Comparison of ENCODE assay signal across 15 cellular contexts in the genomic region with DNA sequence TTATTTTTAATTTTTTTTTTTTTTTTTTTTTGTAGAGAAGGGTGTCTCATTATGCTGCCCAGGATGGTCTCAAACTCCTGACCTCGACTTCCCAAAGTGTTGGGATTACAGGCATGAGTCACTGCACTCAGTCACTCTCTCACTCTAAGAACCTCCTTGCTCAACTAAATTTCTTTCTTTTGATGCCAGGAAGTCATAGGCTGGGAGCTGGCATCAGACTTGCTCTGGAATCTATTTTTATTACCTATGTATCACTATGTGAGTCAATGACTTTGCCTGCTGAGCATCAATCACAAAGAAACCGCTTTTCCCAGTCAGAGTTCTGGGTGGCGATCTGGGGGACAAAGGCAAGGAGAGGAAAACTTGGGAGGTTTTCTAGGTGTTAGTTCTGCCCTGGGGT. TPM values are rescaled to one million over a fixed set of nuclear protein-coding genes. Genes with fewer than 3 reads are reported as not detected.
DNase-seq lines count a peak whose midpoint lies in the region; ATAC-seq and TF ChIP-seq lines count a peak whose summit lies in the region.
"Had no signal": no experiment of that assay in that cellular context is flagged by ENCODE, and none has a peak within 500 bp of the region (broad histone marks: within the 10 kb centered on the region; RNA-seq: fewer than 3 reads in every experiment).

No MANE protein-coding gene starts in this region.

- no peaks in the 10 kb centered on the region for H3K9me3 ChIP-seq in adrenal gland (replicated peaks in 1 of 3)
- H3K9me3 ChIP-seq in aorta (ENCODE audit: control insufficient read depth, low read length) = peaks cover 2% of the 10 kb centered on the region
- H3K9me3 ChIP-seq: ovary, upper lobe of right lung had no signal

- H3K4me3 ChIP-seq in AG04449 (ENCODE audit: low read depth, low read length) (no peak overlapping the region), adrenal gland (no peak overlapping the region), aorta (ENCODE audit: low read length in 2 of 2) (no peak overlapping the region)
- H3K4me3 ChIP-seq: ovary, upper lobe of right lung had no signal

- POLR2A ChIA-PET in AG04449 (lab: Yijun Ruan, JAX) = no interaction called here

- ATAC-seq in foreskin keratinocyte (peak; percentile 94), aorta (ENCODE audit: low FRiP score) (no peak)
- ATAC-seq: activated T-cell treated with anti-CD3 and anti-CD28 coated beads, Interleukin-2, amount 50 U/mL, for 72 hours; upper lobe of right lung had no signal

- intact Hi-C loops in adrenal gland (cut with DNase I) = no loop called here
- intact Hi-C loops in aorta (cut with DNase I) = no loop called here

- no peaks in the 10 kb centered on the region for H3K36me3 ChIP-seq in adrenal gland (replicated peaks in 1 of 2)
- H3K36me3 ChIP-seq in aorta (ENCODE audit: control insufficient read depth in 1 of 2, insufficient read depth in 2 of 2, low read length in 1 of 2) = no peaks in the 10 kb centered on the region
- H3K36me3 ChIP-seq: ovary, upper lobe of right lung had no signal

- H3K27ac ChIP-seq in adrenal gland = no peak overlapping the region
- H3K27ac ChIP-seq in foreskin keratinocyte = no peak overlapping the region
- no peak overlapping the region for H3K27ac ChIP-seq in aorta (ENCODE audit: low read depth in 1 of 2, low read length in 2 of 2)
- H3K27ac ChIP-seq: ovary, upper lobe of right lung had no signal

- TF ChIP-seq POLR2A in adrenal gland (IDR thresholded peaks at IDR 0.05) = no peak

- DNase-seq in AG04449 (ENCODE audit: low read depth, low spot score) = peak; percentile 21
- peak; percentile 85 for DNase-seq in HS-5 (ENCODE audit: low read depth)
- DNase-seq in adrenal gland = peak in 6 of 7 donors; percentile 48 to 65 (median 54)
- peak; percentile 86 for DNase-seq in foreskin keratinocyte
- DNase-seq in aorta = no peak
- DNase-seq in HK-2 (ENCODE audit: unreplicated experiment) = no peak
- DNase-seq in NCI-H748 (lab: John Stamatoyannopoulos, UW; ENCODE audit: unreplicated experiment) = no peak
- no peak for DNase-seq in globus pallidus (ENCODE audit: low spot score)
- DNase-seq: activated CD4-positive, alpha-beta T cell treated with anti-CD3 and anti-CD28 coated beads, Interleukin-2, amount 50 U/mL, for 1 hour; activated T-cell treated with anti-CD3 and anti-CD28 coated beads, Interleukin-2, amount 50 U/mL, for 72 hours; AML-193; DMS79 treated with DMSO at 0.1 percent for 48 hours; NCI-H2029 treated with DMSO at 0.1 percent for 48 hours; ovary; upper lobe of right lung had no signal

- H3K27me3 ChIP-seq in adrenal gland = peaks cover 5% of the 10 kb centered on the region
- peaks cover 33% of the 10 kb centered on the region for H3K27me3 ChIP-seq in foreskin keratinocyte
- no peaks in the 10 kb centered on the region for H3K27me3 ChIP-seq in aorta (ENCODE audit: control insufficient read depth in 1 of 2, insufficient read depth in 2 of 2, low read length in 1 of 2)
- H3K27me3 ChIP-seq: ovary, upper lobe of right lung had no signal

- 34 to 52% (median 42%) methylated on average over 3 of the region's 3 CpGs for WGBS in adrenal gland, 4 donors
- WGBS in aorta, 2 donors = 63% methylated on average over 3 of the region's 3 CpGs

- CTCF ChIA-PET in AG04449 (lab: Yijun Ruan, JAX) = interaction anchor here (2.0 kb wide), 1 partner anchor 35 kb away, joined by 11 read pairs; a partner anchor contains a TSS

- H3K4me1 ChIP-seq in adrenal gland (replicated peaks in 1 of 2) = no peaks in the 10 kb centered on the region
- H3K4me1 ChIP-seq in foreskin keratinocyte = peaks cover 4% of the 10 kb centered on the region
- H3K4me1 ChIP-seq in aorta (ENCODE audit: control insufficient read depth in 1 of 2, insufficient read depth in 2 of 2, low read length in 2 of 2) = no peaks in the 10 kb centered on the region
- H3K4me1 ChIP-seq: upper lobe of right lung had no signal

- TF ChIP-seq CTCF in AG04449 (IDR thresholded peaks at IDR 0.05; ENCODE audit: insufficient read depth, low read length, missing control alignments) = no peak
- no peak for TF ChIP-seq CTCF in adrenal gland (IDR thresholded peaks at IDR 0.05)
- no peak for TF ChIP-seq CTCF in foreskin keratinocyte (conservative IDR thresholded peaks at IDR 0.05)

RNA-seq across cellular contexts. Expression of a gene that starts 35.5 kb away (rescaled TPM):
- 100 to 1,000 TPM in 4 of 8 donors, 10 to 100 TPM in 4; 56.0 to 150 (median 89.8) TPM for total RNA-seq in adrenal gland
- polyA plus RNA-seq in adrenal gland = 10 to 100 TPM; 15.3 to 66.1 (median 19.6) TPM
- 114 and 122 TPM in 2 replicates for total RNA-seq in foreskin keratinocyte
- 56.7 and 64.6 TPM in 2 replicates for polyA plus RNA-seq in foreskin keratinocyte
- 10 to 100 TPM; 38.4 to 50.0 TPM for total RNA-seq in aorta
- 10 to 100 TPM; 11.9 to 16.4 TPM for polyA plus RNA-seq in aorta

Comparison
In these comparisons a context has a peak if more than half of its experiments do, and no peak if none do; other contexts are left out.
1. DNase-seq: peak in AG04449 (single experiment), HS-5 (single experiment), adrenal gland (6 of 7) and foreskin keratinocyte (2 of 2); none in aorta (0 of 2), HK-2 (single experiment), NCI-H748 (single experiment) and globus pallidus (single experiment).